ENCODE assay signal across 26 cellular contexts in the genomic region with DNA sequence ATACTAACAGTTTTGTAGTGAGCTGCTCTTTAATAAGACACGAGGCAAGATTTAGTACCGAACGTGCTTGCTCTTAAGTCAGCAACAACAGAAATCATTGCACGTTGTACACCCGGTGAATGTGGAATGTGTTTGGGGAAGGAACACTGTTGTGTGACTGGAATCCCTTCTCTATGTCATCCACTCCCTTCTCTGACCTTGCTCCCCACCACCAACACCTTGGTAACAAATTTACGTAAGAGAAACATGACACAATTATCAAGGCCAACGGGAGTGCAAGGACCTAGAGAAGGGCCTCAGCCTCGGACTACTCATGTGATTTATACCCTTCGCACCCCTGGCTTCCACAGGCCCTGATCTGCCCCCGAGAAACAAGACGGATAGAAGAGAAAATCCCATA.
"Had no signal": no experiment of that assay in that cellular context is flagged by ENCODE, and none has a peak within 500 bp of the region (broad histone marks: within the 10 kb centered on the region; RNA-seq: fewer than 3 reads in every experiment).

No MANE protein-coding gene starts in this region.

- H3K36me3 ChIP-seq: lower lobe of right lung, neural progenitor cell, neutrophil, sigmoid colon, spleen, stomach, thyroid gland, transverse colon, upper lobe of left lung, vagina had no signal

- ATAC-seq: left colon; lower lobe of right lung; naive thymus-derived CD8-positive, alpha-beta T cell; psoas muscle; stimulated activated naive B cell treated with anti-CD40 and anti-IgM and Interleukin-4, amounts not matched to agents 10 μg/mL and 1 μg/mL and 100 μg/mL, for 72 hours; stimulated activated naive CD8-positive, alpha-beta T cell treated with anti-CD3 and anti-CD28 coated beads, Interleukin-15, Interleukin-2, amounts not matched to agents 100 U/mL and 50 U/mL, for 24 hours had no signal

- H3K27ac Mint-ChIP-seq: nephron; neural progenitor cell; stimulated activated naive B cell treated with anti-CD40 and anti-IgM and Interleukin-4, amounts not matched to agents 10 μg/mL and 1 μg/mL and 100 μg/mL, for 72 hours had no signal

- H3K4me1 ChIP-seq: lower lobe of right lung, neural progenitor cell, parathyroid adenoma, psoas muscle, spleen, stomach, testis, thyroid gland, transverse colon, upper lobe of left lung, vagina had no signal

- H3K9me3 Mint-ChIP-seq: nephron, neural progenitor cell had no signal

- H3K27me3 Mint-ChIP-seq: stimulated activated naive B cell treated with anti-CD40 and anti-IgM and Interleukin-4, amounts not matched to agents 10 μg/mL and 1 μg/mL and 100 μg/mL, for 72 hours had no signal

- H3K4me3 Mint-ChIP-seq: naive thymus-derived CD8-positive, alpha-beta T cell; nephron; neural progenitor cell; stimulated activated naive B cell treated with anti-CD40 and anti-IgM and Interleukin-4, amounts not matched to agents 10 μg/mL and 1 μg/mL and 100 μg/mL, for 72 hours had no signal

- H3K9me3 ChIP-seq: lower lobe of right lung, neutrophil, psoas muscle, sigmoid colon, stomach, testis, thyroid gland, transverse colon, upper lobe of left lung, vagina had no signal

- H3K27ac ChIP-seq: lower lobe of right lung, neural progenitor cell, neutrophil, parathyroid adenoma, psoas muscle, sigmoid colon, spleen, stomach, testis, thyroid gland, transverse colon, upper lobe of left lung, vagina had no signal

- H3K4me3 ChIP-seq: lower lobe of right lung, neural progenitor cell, psoas muscle, sigmoid colon, spleen, stomach, testis, thyroid gland, transverse colon, upper lobe of left lung, vagina had no signal

- DNase-seq: glutamatergic neuron; hippocampal formation; kidney glomerular epithelial cell; left colon; lower lobe of right lung; mammary epithelial cell; mesenchymal stem cell; naive thymus-derived CD8-positive, alpha-beta T cell; occipital lobe; psoas muscle; right cardiac atrium; sigmoid colon; small intestine; spleen; stimulated activated naive B cell treated with anti-CD40 and anti-IgM and Interleukin-4, amounts not matched to agents 10 μg/mL and 1 μg/mL and 100 μg/mL, for 72 hours; stimulated activated naive CD8-positive, alpha-beta T cell treated with anti-CD3 and anti-CD28 coated beads, Interleukin-15, Interleukin-2, amounts not matched to agents 100 U/mL and 50 U/mL, for 24 hours; stomach; testis; thyroid gland; transverse colon; upper lobe of left lung had no signal

- H3K27me3 ChIP-seq: neural progenitor cell, neutrophil, sigmoid colon, spleen, stomach, testis, thyroid gland, transverse colon, upper lobe of left lung, vagina had no signal
